In genomic region chr3:130111185-130111864, GRCh38 we compare ENCODE assay signal across 1 cellular context.
TF ChIP-seq lines count a peak whose summit lies in the region.

No MANE protein-coding gene starts in this region.

TF ChIP-seq in HepG2, 621 proteins besides CTCF, POLR2A, EP300 and RAD21 (continued from another document and continues in another):
- peak; percentile 72 for TF ChIP-seq MYC (CRISPR knock-in tag; IDR thresholded peaks at IDR 0.05; ENCODE audit: borderline replicate concordance)
- no peak for TF ChIP-seq MLLT10 (CRISPR knock-in tag; IDR thresholded peaks at IDR 0.05)
- peak; percentile 88; the same call in 1 of the 2 replicates for TF ChIP-seq MXD1 (CRISPR knock-in tag; IDR thresholded peaks at IDR 0.05)
- TF ChIP-seq SP1 (IDR thresholded peaks at IDR 0.05), result no peak
- peak; percentile 73 for TF ChIP-seq SP1 (CRISPR knock-in tag; IDR thresholded peaks at IDR 0.05)
- TF ChIP-seq SP5 (CRISPR knock-in tag; IDR thresholded peaks at IDR 0.05; ENCODE audit: borderline replicate concordance, low read depth), result peak; percentile 66
- peak; percentile 65 for TF ChIP-seq ZFY (CRISPR knock-in tag; IDR thresholded peaks at IDR 0.05)
- 0 out of 2 replicates have a peak, but pooled peaks have one; percentile 23 for TF ChIP-seq CCDC6 (CRISPR knock-in tag; IDR thresholded peaks at IDR 0.05)
- TF ChIP-seq ZNF317 (CRISPR knock-in tag; IDR thresholded peaks at IDR 0.05), result no peak
- TF ChIP-seq KDM5B (CRISPR knock-in tag; IDR thresholded peaks at IDR 0.05; ENCODE audit: borderline replicate concordance), result peak; percentile 62; the same call in 1 of the 2 replicates
- peak; percentile 82 for TF ChIP-seq ZNF687 (CRISPR knock-in tag; IDR thresholded peaks at IDR 0.05)
- TF ChIP-seq ZBTB34 (CRISPR knock-in tag; IDR thresholded peaks at IDR 0.05), result no peak
- no peak for TF ChIP-seq ZSCAN20 (CRISPR knock-in tag; IDR thresholded peaks at IDR 0.05; ENCODE audit: borderline replicate concordance)
- TF ChIP-seq ZNF224 (CRISPR knock-in tag; IDR thresholded peaks at IDR 0.05), result no peak
- peak; percentile 64; the same call in 1 of the 2 replicates for TF ChIP-seq MAZ (IDR thresholded peaks at IDR 0.05; ENCODE audit: borderline replicate concordance, low read depth, low read length)
- TF ChIP-seq MAZ (CRISPR knock-in tag; IDR thresholded peaks at IDR 0.05; ENCODE audit: low read depth), result 0 out of 2 replicates have a peak, but pooled peaks have one; percentile 24
- peak; percentile 48 for TF ChIP-seq IKZF4 (CRISPR knock-in tag; IDR thresholded peaks at IDR 0.05; ENCODE audit: borderline replicate concordance, low read depth, not compliant biosample characterization)
- TF ChIP-seq SAP130 (CRISPR knock-in tag; IDR thresholded peaks at IDR 0.05; ENCODE audit: low read depth), result peak; percentile 82
- TF ChIP-seq ZNF407 (CRISPR knock-in tag; IDR thresholded peaks at IDR 0.05; ENCODE audit: not compliant biosample characterization), result peak; percentile 51
- no peak for TF ChIP-seq ZNF562 (CRISPR knock-in tag; IDR thresholded peaks at IDR 0.05; ENCODE audit: borderline replicate concordance)
- TF ChIP-seq ZNF883 (CRISPR knock-in tag; IDR thresholded peaks at IDR 0.05; ENCODE audit: not compliant biosample characterization), result peak; percentile 32
- 0 out of 2 replicates have a peak, but pooled peaks have one; percentile 31 for TF ChIP-seq ZNF574 (CRISPR knock-in tag; IDR thresholded peaks at IDR 0.05)
- 0 out of 4 replicates have a peak, but pooled peaks of 1 of the 2 experiments have one; percentile 38 for TF ChIP-seq HMGXB4 (CRISPR knock-in tag; IDR thresholded peaks at IDR 0.05; ENCODE audit: borderline replicate concordance in 1 of 2, low read depth in 1 of 2)
- no peak for TF ChIP-seq ZNF737 (CRISPR knock-in tag; IDR thresholded peaks at IDR 0.05; ENCODE audit: borderline replicate concordance)
- peak; percentile 80 for TF ChIP-seq GABPB1 (CRISPR knock-in tag; IDR thresholded peaks at IDR 0.05)
- peak; percentile 43 for TF ChIP-seq GABPA (IDR thresholded peaks at IDR 0.05; ENCODE audit: low read depth, low read length)
- peak; percentile 71 for TF ChIP-seq GABPA (CRISPR knock-in tag; IDR thresholded peaks at IDR 0.05; ENCODE audit: low read depth)
- peak; percentile 86 for TF ChIP-seq ZFP90 (CRISPR knock-in tag; IDR thresholded peaks at IDR 0.05; ENCODE audit: borderline replicate concordance)
- peak; percentile 37; the same call in 1 of the 2 replicates for TF ChIP-seq DRAP1 (CRISPR knock-in tag; IDR thresholded peaks at IDR 0.05)
- peak; percentile 46; the same call in 1 of the 2 replicates for TF ChIP-seq TAF1 (CRISPR knock-in tag; IDR thresholded peaks at IDR 0.05)
- 0 out of 2 replicates have a peak, but pooled peaks have one; percentile 52 for TF ChIP-seq ARHGAP35 (CRISPR knock-in tag; IDR thresholded peaks at IDR 0.05; ENCODE audit: borderline replicate concordance)
- 0 out of 2 replicates have a peak, but pooled peaks have one; percentile 48 for TF ChIP-seq MEIS1 (CRISPR knock-in tag; IDR thresholded peaks at IDR 0.05; ENCODE audit: borderline replicate concordance)
- 0 out of 2 replicates have a peak, but pooled peaks have one; percentile 40 for TF ChIP-seq E2F1 (CRISPR knock-in tag; IDR thresholded peaks at IDR 0.05)
- TF ChIP-seq ZFX (CRISPR knock-in tag; IDR thresholded peaks at IDR 0.05; ENCODE audit: low read depth), result peak; percentile 59
- peak; percentile 92 for TF ChIP-seq YY1 (IDR thresholded peaks at IDR 0.05; ENCODE audit: insufficient read depth, insufficient replicate concordance, low read depth, low read length)
- peak; percentile 29 for TF ChIP-seq HNRNPLL (IDR thresholded peaks at IDR 0.05; ENCODE audit: low read depth, low read length, poor library complexity, severe bottlenecking)
- peak; percentile 22; the same call in 1 of the 2 replicates for TF ChIP-seq RFX1 (IDR thresholded peaks at IDR 0.05)
- TF ChIP-seq SIN3A (IDR thresholded peaks at IDR 0.05; ENCODE audit: borderline replicate concordance, low read depth, low read length), result peak; percentile 90; the same call in 1 of the 2 replicates
- TF ChIP-seq ELF1 (CRISPR knock-in tag; IDR thresholded peaks at IDR 0.05), result peak; percentile 40; the same call in 1 of the 2 replicates
- 0 out of 2 replicates have a peak, but pooled peaks have one; percentile 29 for TF ChIP-seq KDM3A (CRISPR knock-in tag; IDR thresholded peaks at IDR 0.05; ENCODE audit: low read depth)
